ENCODE assay signal across 22 cellular contexts in the genomic region with DNA sequence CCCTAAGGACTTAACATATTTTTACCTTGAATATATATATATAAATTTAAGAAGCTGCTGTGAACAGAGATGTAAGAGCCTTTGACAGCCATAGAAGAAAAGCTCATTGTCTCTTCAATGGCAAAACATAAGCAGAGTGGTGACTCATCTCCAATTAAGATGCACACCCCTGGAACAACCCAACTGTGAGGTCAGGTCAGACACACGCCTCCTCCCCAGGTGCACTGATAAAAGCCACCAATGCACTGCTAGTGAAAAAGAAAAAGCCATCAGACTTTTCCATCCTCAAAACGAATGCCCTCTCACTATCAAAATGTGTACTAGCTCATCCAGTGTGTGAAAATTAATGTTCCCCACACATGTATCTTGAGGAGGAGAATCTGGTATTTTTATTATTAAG.
DNase-seq lines count a peak whose midpoint lies in the region; ATAC-seq, FAIRE-seq and TF ChIP-seq lines count a peak whose summit lies in the region.
"Had no signal": no experiment of that assay in that cellular context is flagged by ENCODE, and none has a peak within 500 bp of the region (broad histone marks: within the 10 kb centered on the region; RNA-seq: fewer than 3 reads in every experiment).

No MANE protein-coding gene starts in this region.

- CTCF ChIA-PET in endothelial cell of umbilical vein (lab: Charles Lee): interaction anchor here (0.9 to 2.8 kb wide), 4 partner anchors 12 to 189 kb away, joined by 3 to 9 read pairs (median 6); no protein-coding TSS in a partner anchor

- no peak for TF ChIP-seq POLR2A in endothelial cell of umbilical vein (IDR thresholded peaks at IDR 0.05; ENCODE audit: low read depth, low read length)
- TF ChIP-seq POLR2A in transverse colon (IDR thresholded peaks at IDR 0.05): no peak

- H4K20me1 ChIP-seq in endothelial cell of umbilical vein (replicated peaks; ENCODE audit: control insufficient read depth, extremely low read depth, insufficient read depth, low read length): no peaks in the 10 kb centered on the region

- in situ Hi-C loops in transverse colon (cut with MboI; ENCODE audit: low pct_ligation_motif_present in 1 of 4, low pct_unique_long_range_greater_than_20kb in 1 of 4, low sequenced_read_pairs in 3 of 4): no loop called here

- H3K9me1 ChIP-seq in endothelial cell of umbilical vein (replicated peaks; ENCODE audit: control insufficient read depth, extremely low read depth, insufficient read depth, low read length): no peaks in the 10 kb centered on the region

- WGBS in transverse colon (ENCODE audit: low coverage in 1 of 2), 2 donors: 43 to 54% methylated on average over 1 to 2 of the region's 2 CpGs

- no peaks in the 10 kb centered on the region for H3K9me3 ChIP-seq in endothelial cell of umbilical vein (replicated peaks; ENCODE audit: control insufficient read depth, insufficient read depth, low read length)
- no peaks in the 10 kb centered on the region for H3K9me3 ChIP-seq in transverse colon
- H3K9me3 ChIP-seq: Peyer's patch had no signal

- no peak overlapping the region for H3K9ac ChIP-seq in endothelial cell of umbilical vein (replicated peaks; ENCODE audit: extremely low read depth, insufficient read depth, low read length)
- H3K9ac ChIP-seq: KMS-11 had no signal

- no peak overlapping the region for H2AFZ ChIP-seq in endothelial cell of umbilical vein (ENCODE audit: low read depth, low read length)

- H3K4me3 ChIP-seq in endothelial cell of umbilical vein (replicated peaks in 1 of 3; ENCODE audit: insufficient read depth in 1 of 3, low read depth in 1 of 3, low read length in 3 of 3) (no peak overlapping the region), transverse colon (no peak overlapping the region)
- H3K4me3 ChIP-seq: coronary artery, Peyer's patch, skin epidermis had no signal

- TF ChIP-seq EP300 in transverse colon (IDR thresholded peaks at IDR 0.05; ENCODE audit: low read depth): no peak

- no peak for FAIRE-seq in endothelial cell of umbilical vein (lab: Jason Lieb, UNC)
- FAIRE-seq: kidney had no signal

- H3K27me3 ChIP-seq in endothelial cell of umbilical vein (ENCODE audit: control insufficient read depth in 2 of 2, insufficient read depth in 2 of 2, low read length in 2 of 2) (no peaks in the 10 kb centered on the region), transverse colon (no peaks in the 10 kb centered on the region)
- H3K27me3 ChIP-seq: Peyer's patch had no signal

- H3K4me2 ChIP-seq in endothelial cell of umbilical vein (ENCODE audit: insufficient read depth, low read length): no peak overlapping the region
- H3K4me2 ChIP-seq: KMS-11 had no signal

- no peak for ATAC-seq in SK-N-SH treated with all-trans-retinoic acid at 6 μM for 48 hours
- ATAC-seq: activated CD4-positive, CD25-positive, alpha-beta regulatory T cell treated with anti-CD3 and anti-CD28 coated beads, Interleukin-2, amount 50 U/mL, for 24 hours; stimulated activated effector memory CD8-positive, alpha-beta T cell treated with anti-CD3 and anti-CD28 coated beads, Interleukin-12 subunit alpha, Interleukin-12 subunit beta, amount 100 ng/mL, for 72 hours had no signal

- no peak for TF ChIP-seq CTCF in endothelial cell of umbilical vein (IDR thresholded peaks at IDR 0.05; ENCODE audit: extremely low read depth in 1 of 2, insufficient read depth in 1 of 2, low read depth in 1 of 2, low read length in 2 of 2)
- no peak for TF ChIP-seq CTCF in transverse colon (IDR thresholded peaks at IDR 0.05)

- no peaks in the 10 kb centered on the region for H3K36me3 ChIP-seq in endothelial cell of umbilical vein (ENCODE audit: control insufficient read depth in 2 of 2, extremely low read depth in 1 of 2, insufficient read depth in 2 of 2, low read length in 2 of 2)
- H3K36me3 ChIP-seq in transverse colon: no peaks in the 10 kb centered on the region
- H3K36me3 ChIP-seq: Peyer's patch had no signal

- H3K4me1 ChIP-seq in endothelial cell of umbilical vein (ENCODE audit: control insufficient read depth, extremely low read depth, insufficient read depth, low read length) (peaks cover 4% of the 10 kb centered on the region), transverse colon (peaks cover 0 to 14% (median 5%) of the 10 kb centered on the region in 4 donors)
- H3K4me1 ChIP-seq: Peyer's patch had no signal

- peak; percentile 9 for DNase-seq in NCI-H82 (lab: John Stamatoyannopoulos, UW)
- no peak for DNase-seq in NCI-H82 treated with DMSO at 0.1 percent for 48 hours (lab: John Stamatoyannopoulos, UW; ENCODE audit: unreplicated experiment)
- DNase-seq in NCI-H69 (lab: John Stamatoyannopoulos, UW): peak; percentile 60
- no peak for DNase-seq in endothelial cell of umbilical vein (ENCODE audit: low read depth, low spot score)
- peak; percentile 18 for DNase-seq in transverse colon
- no peak for DNase-seq in T-helper 2 cell
- no peak for DNase-seq in stimulated activated CD4-positive, alpha-beta T cell treated with anti-CD3 and anti-CD28 coated beads, Interleukin-15, amount 100 ng/mL, for 24 hours
- DNase-seq: activated CD8-positive, alpha-beta memory T cell treated with anti-CD3 and anti-CD28 coated beads, Interleukin-2, amount 50 U/mL, for 4 hours; aorta; CD4-positive, CD25-positive, alpha-beta regulatory T cell; HCEC 1CT; kidney; NCI-H187; NCI-H510A treated with DMSO at 0.1 percent for 48 hours; trophoblast cell had no signal

- dilution Hi-C loops in endothelial cell of umbilical vein (cut with MboI; ENCODE audit: extremely low pct_ligation_motif_present, low sequenced_read_pairs): no loop called here

- no peaks in the 10 kb centered on the region for H3K79me2 ChIP-seq in endothelial cell of umbilical vein (ENCODE audit: control insufficient read depth, insufficient read depth, low read length)

- POLR2A ChIA-PET in endothelial cell of umbilical vein (lab: Charles Lee): no interaction called here

- intact Hi-C loops in endothelial cell of umbilical vein (cut with micrococcal nuclease): no loop called here
- intact Hi-C loops in transverse colon (cut with DNase I; ENCODE audit: low total_unique reads): no loop called here

- BruUV-seq in endothelial cell of umbilical vein (replicated peaks; lab: Mats Ljungman, UMichigan): no TSS peak

- H3K27ac ChIP-seq in endothelial cell of umbilical vein (ENCODE audit: insufficient read depth, low read depth, low read length) (no peak overlapping the region), transverse colon (no peak overlapping the region)
- H3K27ac ChIP-seq: coronary artery, KMS-11, Peyer's patch, skin epidermis had no signal

TF ChIP-seq in endothelial cell of umbilical vein, 7 proteins besides CTCF, POLR2A, EP300 and RAD21:
- TF ChIP-seq FOS (IDR thresholded peaks at IDR 0.05; ENCODE audit: borderline replicate concordance, insufficient read depth, low read length) (peak; percentile 10), POLR2AphosphoS5 (IDR thresholded peaks at IDR 0.05; ENCODE audit: insufficient read depth, low read depth, low read length) (no peak), JUN (IDR thresholded peaks at IDR 0.05; ENCODE audit: borderline replicate concordance, insufficient read depth, insufficient read length, low read depth) (no peak)

TF ChIP-seq in SK-N-SH treated with all-trans-retinoic acid at 6 μM for 48 hours, 23 proteins besides CTCF, POLR2A, EP300 and RAD21 (continues in another document):
- TF ChIP-seq, protein P1, sequence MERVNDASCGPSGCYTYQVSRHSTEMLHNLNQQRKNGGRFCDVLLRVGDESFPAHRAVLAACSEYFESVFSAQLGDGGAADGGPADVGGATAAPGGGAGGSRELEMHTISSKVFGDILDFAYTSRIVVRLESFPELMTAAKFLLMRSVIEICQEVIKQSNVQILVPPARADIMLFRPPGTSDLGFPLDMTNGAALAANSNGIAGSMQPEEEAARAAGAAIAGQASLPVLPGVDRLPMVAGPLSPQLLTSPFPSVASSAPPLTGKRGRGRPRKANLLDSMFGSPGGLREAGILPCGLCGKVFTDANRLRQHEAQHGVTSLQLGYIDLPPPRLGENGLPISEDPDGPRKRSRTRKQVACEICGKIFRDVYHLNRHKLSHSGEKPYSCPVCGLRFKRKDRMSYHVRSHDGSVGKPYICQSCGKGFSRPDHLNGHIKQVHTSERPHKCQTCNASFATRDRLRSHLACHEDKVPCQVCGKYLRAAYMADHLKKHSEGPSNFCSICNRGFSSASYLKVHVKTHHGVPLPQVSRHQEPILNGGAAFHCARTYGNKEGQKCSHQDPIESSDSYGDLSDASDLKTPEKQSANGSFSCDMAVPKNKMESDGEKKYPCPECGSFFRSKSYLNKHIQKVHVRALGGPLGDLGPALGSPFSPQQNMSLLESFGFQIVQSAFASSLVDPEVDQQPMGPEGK (CRISPR knock-in tag; IDR thresholded peaks at IDR 0.05; ENCODE audit: borderline replicate concordance): no peak
- TF ChIP-seq OSR1 (CRISPR knock-in tag; IDR thresholded peaks at IDR 0.05) (no peak), ISL1 (CRISPR knock-in tag; IDR thresholded peaks at IDR 0.05) (no peak), GLIS3 (CRISPR knock-in tag; IDR thresholded peaks at IDR 0.05) (no peak), PPARA (CRISPR knock-in tag; IDR thresholded peaks at IDR 0.05; ENCODE audit: borderline replicate concordance) (no peak), CSDC2 (CRISPR knock-in tag; IDR thresholded peaks at IDR 0.05) (no peak), ARNTL (CRISPR knock-in tag; IDR thresholded peaks at IDR 0.05; ENCODE audit: borderline replicate concordance, low read depth) (no peak), TCF4 (CRISPR knock-in tag; IDR thresholded peaks at IDR 0.05; ENCODE audit: borderline replicate concordance) (no peak), ZNF70 (CRISPR knock-in tag; IDR thresholded peaks at IDR 0.05) (no peak), BACH2 (CRISPR knock-in tag; IDR thresholded peaks at IDR 0.05; ENCODE audit: borderline replicate concordance) (no peak)
- TF ChIP-seq, protein P2, sequence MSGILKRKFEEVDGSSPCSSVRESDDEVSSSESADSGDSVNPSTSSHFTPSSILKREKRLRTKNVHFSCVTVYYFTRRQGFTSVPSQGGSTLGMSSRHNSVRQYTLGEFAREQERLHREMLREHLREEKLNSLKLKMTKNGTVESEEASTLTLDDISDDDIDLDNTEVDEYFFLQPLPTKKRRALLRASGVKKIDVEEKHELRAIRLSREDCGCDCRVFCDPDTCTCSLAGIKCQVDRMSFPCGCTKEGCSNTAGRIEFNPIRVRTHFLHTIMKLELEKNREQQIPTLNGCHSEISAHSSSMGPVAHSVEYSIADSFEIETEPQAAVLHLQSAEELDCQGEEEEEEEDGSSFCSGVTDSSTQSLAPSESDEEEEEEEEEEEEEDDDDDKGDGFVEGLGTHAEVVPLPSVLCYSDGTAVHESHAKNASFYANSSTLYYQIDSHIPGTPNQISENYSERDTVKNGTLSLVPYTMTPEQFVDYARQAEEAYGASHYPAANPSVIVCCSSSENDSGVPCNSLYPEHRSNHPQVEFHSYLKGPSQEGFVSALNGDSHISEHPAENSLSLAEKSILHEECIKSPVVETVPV (CRISPR knock-in tag; IDR thresholded peaks at IDR 0.05): no peak

Comparison
In these comparisons a context has a peak if more than half of its experiments do, and no peak if none do; other contexts are left out.
1. DNase-seq: peak in NCI-H82 (single experiment), NCI-H69 (single experiment) and transverse colon (single experiment); none in NCI-H82 treated with DMSO at 0.1 percent for 48 hours (single experiment), endothelial cell of umbilical vein (single experiment), T-helper 2 cell (0 of 5) and stimulated activated CD4-positive, alpha-beta T cell treated with anti-CD3 and anti-CD28 coated beads, Interleukin-15, amount 100 ng/mL, for 24 hours (single experiment).